ENCODE assay signal across 8 cellular contexts in the genomic region with DNA sequence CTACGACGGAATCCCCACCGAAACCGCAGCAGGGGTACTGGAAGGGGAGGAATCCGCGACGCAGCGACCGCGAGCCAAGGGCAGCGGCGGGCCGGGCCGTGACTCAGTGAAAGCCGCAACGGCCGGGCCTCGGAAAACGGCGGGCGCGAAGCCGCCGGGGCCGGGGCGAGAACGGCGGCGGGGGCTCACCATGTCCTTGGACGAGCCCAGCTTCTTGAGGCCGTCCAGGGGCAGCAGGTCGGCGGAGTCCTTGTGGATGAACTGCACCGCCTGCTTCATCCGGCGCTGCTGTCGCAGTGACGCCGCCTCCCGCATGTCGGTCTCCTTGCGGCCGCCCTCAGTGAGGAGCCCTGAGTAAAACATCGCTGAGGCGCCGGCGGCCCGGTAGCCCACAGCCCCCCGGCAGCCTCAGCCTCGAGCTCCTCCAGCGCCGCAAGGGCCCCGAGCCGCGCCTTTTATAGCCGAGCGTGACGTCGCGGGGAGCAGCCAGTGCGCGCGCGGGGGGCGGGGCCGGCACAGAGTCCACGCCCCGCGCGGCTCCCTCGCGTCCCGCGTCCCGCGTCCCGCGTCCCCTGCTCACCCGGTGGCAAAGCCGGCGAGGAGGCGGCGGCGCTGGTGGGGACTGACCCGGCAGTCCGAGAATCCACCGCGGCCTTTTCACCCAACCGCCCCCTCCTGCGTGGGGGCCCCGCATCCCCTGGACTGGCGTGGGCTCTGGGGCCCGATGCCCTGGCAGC. TPM values are rescaled to one million over a fixed set of nuclear protein-coding genes. Genes with fewer than 3 reads are reported as not detected.
DNase-seq lines count a peak whose midpoint lies in the region; ATAC-seq, FAIRE-seq and TF ChIP-seq lines count a peak whose summit lies in the region.

A gene (minus strand): TSS at position 429 of the 737 bp plus-strand sequence. CDS start 66 bp downstream, at position 363.

- ATAC-seq in HG03039 (IDR thresholded peaks at IDR 0.05; ENCODE audit: unreplicated experiment) (peak; percentile 48), GM18520 (IDR thresholded peaks at IDR 0.05; ENCODE audit: unreplicated experiment) (no peak)
- peak; percentile 79 to 82 for ATAC-seq in stimulated activated naive B cell treated with anti-CD40 and anti-IgM and Interleukin-4, amounts not matched to agents 10 μg/mL and 1 μg/mL and 100 μg/mL, for 72 hours (replicated peaks)

- no peak for TF ChIP-seq CTCF in fibroblast of the aortic adventitia (IDR thresholded peaks at IDR 0.05; ENCODE audit: insufficient read depth, low read length)
- TF ChIP-seq CTCF in nephron (IDR thresholded peaks at IDR 0.05; ENCODE audit: unreplicated experiment in 3 of 3), result no peak

- H3K4me1 Mint-ChIP-seq in nephron, result peaks cover 13% of the 10 kb centered on the region
- H3K4me1 Mint-ChIP-seq in stimulated activated naive B cell treated with anti-CD40 and anti-IgM and Interleukin-4, amounts not matched to agents 10 μg/mL and 1 μg/mL and 100 μg/mL, for 72 hours, result peaks cover 7 to 12% of the 10 kb centered on the region in 2 donors

- H3K27ac Mint-ChIP-seq in nephron, result no peak within 1 kb of the TSS
- peak within 1 kb of the TSS; percentile 3 for H3K27ac Mint-ChIP-seq in stimulated activated naive B cell treated with anti-CD40 and anti-IgM and Interleukin-4, amounts not matched to agents 10 μg/mL and 1 μg/mL and 100 μg/mL, for 72 hours

- H3K36me3 Mint-ChIP-seq in nephron (ENCODE audit: low read depth), result no peaks in the 10 kb centered on the region
- no peaks in the 10 kb centered on the region for H3K36me3 Mint-ChIP-seq in stimulated activated naive B cell treated with anti-CD40 and anti-IgM and Interleukin-4, amounts not matched to agents 10 μg/mL and 1 μg/mL and 100 μg/mL, for 72 hours

- peaks cover 1% of the 10 kb centered on the region for H3K9me3 Mint-ChIP-seq in nephron
- no peaks in the 10 kb centered on the region for H3K9me3 Mint-ChIP-seq in stimulated activated naive B cell treated with anti-CD40 and anti-IgM and Interleukin-4, amounts not matched to agents 10 μg/mL and 1 μg/mL and 100 μg/mL, for 72 hours

- FAIRE-seq in RCC 7860 (lab: Jason Lieb, UNC), result no peak

- DNase-seq in D341Med (ENCODE audit: low spot score), result peak; percentile 91
- DNase-seq in RCC 7860 (ENCODE audit: low spot score), result peak; percentile 30
- DNase-seq in activated effector memory CD4-positive, alpha-beta T cell treated with Interleukin-2 at 50 U/mL for 16 hours, result peak; percentile 65
- DNase-seq in fibroblast of the aortic adventitia (ENCODE audit: low read depth), result peak; percentile 53
- DNase-seq in stimulated activated naive B cell treated with anti-CD40 and anti-IgM and Interleukin-4, amounts not matched to agents 10 μg/mL and 1 μg/mL and 100 μg/mL, for 72 hours, result peak; percentile 32

- peak within 1 kb of the TSS; percentile 63 for H3K4me3 ChIP-seq in fibroblast of the aortic adventitia (ENCODE audit: low read depth, low read length)

- H3K4me3 Mint-ChIP-seq in nephron, result peak within 1 kb of the TSS; percentile 79 to 84 (median 83)
- H3K4me3 Mint-ChIP-seq in stimulated activated naive B cell treated with anti-CD40 and anti-IgM and Interleukin-4, amounts not matched to agents 10 μg/mL and 1 μg/mL and 100 μg/mL, for 72 hours, result peak within 1 kb of the TSS; percentile 77 to 82

- peaks cover 79% of the 10 kb centered on the region for H3K27me3 Mint-ChIP-seq in nephron (ENCODE audit: low read depth)
- H3K27me3 Mint-ChIP-seq in stimulated activated naive B cell treated with anti-CD40 and anti-IgM and Interleukin-4, amounts not matched to agents 10 μg/mL and 1 μg/mL and 100 μg/mL, for 72 hours, result peaks cover 37 to 53% of the 10 kb centered on the region in 2 donors

RNA-seq across cellular contexts. Expression of the gene that starts here (rescaled TPM):
- total RNA-seq in fibroblast of the aortic adventitia (ENCODE audit: low replicate concordance), result 4.3 and 21.3 TPM in 2 replicates

Comparison
In these comparisons a context has a peak if more than half of its experiments do, and no peak if none do; other contexts are left out.
1. DNase-seq: peak in every context shown above with its lines; median percentile 91 in D341Med; 65 in activated effector memory CD4-positive, alpha-beta T cell treated with Interleukin-2 at 50 U/mL for 16 hours; 53 in fibroblast of the aortic adventitia; 32 in stimulated activated naive B cell treated with anti-CD40 and anti-IgM and Interleukin-4, amounts not matched to agents 10 μg/mL and 1 μg/mL and 100 μg/mL, for 72 hours; 30 in RCC 7860.